Comparison of ENCODE assay signal across 10 cellular contexts in the genomic region with DNA sequence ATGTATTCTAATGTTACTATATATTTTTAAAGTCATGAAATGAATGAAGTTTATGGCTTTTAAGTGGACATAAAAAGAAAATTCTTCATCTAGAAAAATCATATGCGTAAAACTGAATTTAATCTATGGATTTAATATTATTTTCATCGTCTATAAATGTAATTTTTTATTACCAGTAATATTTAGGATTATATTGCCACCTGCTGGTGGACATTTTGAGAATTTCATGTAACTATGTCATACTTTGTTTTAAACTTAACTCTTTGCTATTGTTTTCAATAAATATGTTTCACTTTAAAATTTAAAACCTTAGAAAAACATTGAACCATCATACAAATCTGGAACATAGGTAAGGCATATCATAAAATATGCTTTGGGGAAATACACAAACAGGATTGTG.
DNase-seq lines count a peak whose midpoint lies in the region; ATAC-seq and TF ChIP-seq lines count a peak whose summit lies in the region.
"Had no signal": no experiment of that assay in that cellular context is flagged by ENCODE, and none has a peak within 500 bp of the region (broad histone marks: within the 10 kb centered on the region; RNA-seq: fewer than 3 reads in every experiment).

No MANE protein-coding gene starts in this region.

- no peaks in the 10 kb centered on the region for H3K27me3 ChIP-seq in endodermal cell (ENCODE audit: control insufficient read depth, insufficient read depth, low read length, poor library complexity, severe bottlenecking)

- no peak overlapping the region for H3K27ac Mint-ChIP-seq in endodermal cell
- H3K27ac Mint-ChIP-seq in osteocyte (ENCODE audit: unreplicated experiment): no peak overlapping the region
- H3K27ac Mint-ChIP-seq in naive thymus-derived CD8-positive, alpha-beta T cell: no peak overlapping the region

- H3K36me3 Mint-ChIP-seq in endodermal cell (ENCODE audit: low read depth) (no peaks in the 10 kb centered on the region), osteocyte (ENCODE audit: unreplicated experiment) (peaks cover 6% of the 10 kb centered on the region)
- H3K36me3 Mint-ChIP-seq in naive thymus-derived CD8-positive, alpha-beta T cell: no peaks in the 10 kb centered on the region

- no peak overlapping the region for H3K4me3 ChIP-seq in NB4 (ENCODE audit: low read depth, low read length)
- no peak overlapping the region for H3K4me3 ChIP-seq in endodermal cell (ENCODE audit: low read length)

- POLR2A ChIA-PET in naive thymus-derived CD8-positive, alpha-beta T cell (lab: Charles Lee): no interaction called here

- TF ChIP-seq CTCF in NB4 (IDR thresholded peaks at IDR 0.05; ENCODE audit: low read depth, low read length) (no peak), endodermal cell (conservative IDR thresholded peaks at IDR 0.05) (peak; percentile 70), osteocyte (IDR thresholded peaks at IDR 0.05) (peak; percentile 58), GM13976 (IDR thresholded peaks at IDR 0.05; ENCODE audit: borderline replicate concordance, control extremely low read depth, extremely low read depth, insufficient read depth, missing control alignments) (no peak)

- no peak for ATAC-seq in naive thymus-derived CD8-positive, alpha-beta T cell

- H3K9ac ChIP-seq in endodermal cell (ENCODE audit: extremely low read depth, low read length, poor library complexity, severe bottlenecking): no peak overlapping the region

- H3K4me1 Mint-ChIP-seq in endodermal cell: no peaks in the 10 kb centered on the region
- H3K4me1 Mint-ChIP-seq in osteocyte (ENCODE audit: unreplicated experiment): peaks cover 6% of the 10 kb centered on the region
- no peaks in the 10 kb centered on the region for H3K4me1 Mint-ChIP-seq in naive thymus-derived CD8-positive, alpha-beta T cell

- peaks cover 10% of the 10 kb centered on the region for H3K9me3 ChIP-seq in endodermal cell (ENCODE audit: control insufficient read depth, low read length)

- no CpG with 5 or more reads among the region's 2 CpGs for WGBS in endodermal cell (ENCODE audit: insufficient coverage in 1 of 2, insufficient read length in 1 of 2), 2 experiments

- H3K4me1 ChIP-seq in endodermal cell (ENCODE audit: control insufficient read depth, insufficient read depth, low read length): no peaks in the 10 kb centered on the region

- in situ Hi-C loops in GM13976 (cut with MboI; ENCODE audit: low sequenced_read_pairs, unreplicated experiment): loop anchor here (25.0 kb wide), 1 partner anchor 386 kb away; no protein-coding TSS in a partner anchor

- TF ChIP-seq POLR2A in NB4 (IDR thresholded peaks at IDR 0.05; ENCODE audit: extremely low read depth, insufficient read length): no peak

- no peak overlapping the region for H3K27ac ChIP-seq in endodermal cell (ENCODE audit: low read depth, low read length)

- no peaks in the 10 kb centered on the region for H3K36me3 ChIP-seq in endodermal cell (ENCODE audit: control insufficient read depth, insufficient read depth, low read length)

- H3K9me3 Mint-ChIP-seq in endodermal cell: peaks cover 18% of the 10 kb centered on the region
- H3K9me3 Mint-ChIP-seq in osteocyte (ENCODE audit: unreplicated experiment): peaks cover 4% of the 10 kb centered on the region
- H3K9me3 Mint-ChIP-seq in naive thymus-derived CD8-positive, alpha-beta T cell: peaks cover 0 to 4% (median 0%) of the 10 kb centered on the region in 9 donors

- DNase-seq in GF-D8 (lab: John Stamatoyannopoulos, UW) (peak; percentile 44), NB4 (ENCODE audit: low read depth) (peak; percentile 12), endodermal cell (no peak), osteocyte (ENCODE audit: extremely low spot score, unreplicated experiment) (no peak), epidermal melanocyte (ENCODE audit: insufficient read length, low spot score) (no peak), GM13976 (ENCODE audit: low spot score) (no peak), cerebellum (ENCODE audit: low spot score) (no peak)
- no peak for DNase-seq in naive thymus-derived CD8-positive, alpha-beta T cell
- DNase-seq: activated CD4-positive, alpha-beta T cell treated with anti-CD3 and anti-CD28 coated beads, Interleukin-2, amount 50 U/mL, for 4 hours; NCI-H774 had no signal

- H3K4me3 Mint-ChIP-seq in endodermal cell (no peak overlapping the region), osteocyte (ENCODE audit: unreplicated experiment) (no peak overlapping the region)
- H3K4me3 Mint-ChIP-seq in naive thymus-derived CD8-positive, alpha-beta T cell: no peak overlapping the region

- H3K27me3 Mint-ChIP-seq in endodermal cell (ENCODE audit: insufficient read depth): no peaks in the 10 kb centered on the region
- peaks cover 2% of the 10 kb centered on the region for H3K27me3 Mint-ChIP-seq in osteocyte (ENCODE audit: unreplicated experiment)
- H3K27me3 Mint-ChIP-seq in naive thymus-derived CD8-positive, alpha-beta T cell: peaks cover 1 to 21% (median 9%) of the 10 kb centered on the region in 5 donors

Comparison
In these comparisons a context has a peak if more than half of its experiments do, and no peak if none do; other contexts are left out.
1. DNase-seq: peak in GF-D8 (single experiment) and NB4 (single experiment); none in endodermal cell (single experiment), osteocyte (single experiment), epidermal melanocyte (single experiment), naive thymus-derived CD8-positive, alpha-beta T cell (0 of 10), GM13976 (single experiment) and cerebellum (single experiment).
2. CTCF ChIP-seq: peak in endodermal cell (single experiment) and osteocyte (single experiment); none in NB4 (single experiment) and GM13976 (single experiment).